Comparison of ENCODE assay signal across 28 cellular contexts in genomic region chr9:37455884-37456647, GRCh38. TPM values are rescaled to one million over a fixed set of nuclear protein-coding genes. Genes with fewer than 3 reads are reported as not detected.
DNase-seq lines count a peak whose midpoint lies in the region; FAIRE-seq and TF ChIP-seq lines count a peak whose summit lies in the region.
"Had no signal": no experiment of that assay in that cellular context is flagged by ENCODE, and none has a peak within 500 bp of the region (broad histone marks: within the 10 kb centered on the region; RNA-seq: fewer than 3 reads in every experiment).

No MANE protein-coding gene starts in this region.

- no peak overlapping the region for H2AK5ac ChIP-seq in H1 (ENCODE audit: low read depth, low read length)

- H2AFZ ChIP-seq in Karpas-422 (ENCODE audit: low read length) (no peak overlapping the region), H1 (ENCODE audit: low read length) (no peak overlapping the region), smooth muscle cell (ENCODE audit: low read depth) (no peak overlapping the region)

- H3K27ac Mint-ChIP-seq in activated T-cell treated with anti-CD3 and anti-CD28 coated beads, Interleukin-2, amount 50 U/mL, for 24 hours: peak overlapping the region; percentile 68
- no peak overlapping the region for H3K27ac Mint-ChIP-seq in progenitor cell of endocrine pancreas
- H3K27ac Mint-ChIP-seq: immature natural killer cell, memory B cell had no signal

- H2BK15ac ChIP-seq in H1 (ENCODE audit: low read length): no peak overlapping the region

- no peaks in the 10 kb centered on the region for H3F3A ChIP-seq in smooth muscle cell (ENCODE audit: low read depth)

- WGBS in H1 (ENCODE audit: extremely low coverage in 1 of 2, insufficient coverage in 1 of 2, insufficient read length in 1 of 2, insufficient replicate concordance in 2 of 2, low coverage in 1 of 2, low lambda C conversion rate in 2 of 2, missing lambda C conversion rate in 1 of 2), 2 experiments: 79% methylated on average over 7 of the region's 7 CpGs; no CpG with 5 or more reads in 1 of the 2 experiments
- WGBS in smooth muscle cell (ENCODE audit: low lambda C conversion rate): 80% methylated on average over 7 of the region's 7 CpGs

- H3K23ac ChIP-seq in H1 (ENCODE audit: insufficient read length): no peak overlapping the region

- peaks cover 12% of the 10 kb centered on the region for H3K79me1 ChIP-seq in H1 (ENCODE audit: low read depth, low read length)

- no peak overlapping the region for H2BK120ac ChIP-seq in H1 (replicated peaks; ENCODE audit: low read depth, low read length)

- no peak overlapping the region for H2BK20ac ChIP-seq in H1 (ENCODE audit: low read length)

- no peaks in the 10 kb centered on the region for H3K9me2 ChIP-seq in Karpas-422 (replicated peaks; ENCODE audit: insufficient read depth, low read length)

- H3K4me3 ChIP-seq in Karpas-422 (ENCODE audit: low read length) (no peak overlapping the region), H1 (ENCODE audit: extremely low read depth in 1 of 4, insufficient read depth in 2 of 4, low read depth in 3 of 4, low read length in 4 of 4) (no peak overlapping the region), smooth muscle cell (no peak overlapping the region)
- H3K4me3 ChIP-seq: pancreas, SJCRH30, skin epidermis, stomach, tibial artery had no signal

- no peaks in the 10 kb centered on the region for H3K23me2 ChIP-seq in H1 (ENCODE audit: low read depth, low read length)

- H3K14ac ChIP-seq in H1 (ENCODE audit: insufficient read length): no peak overlapping the region

- no peaks in the 10 kb centered on the region for H3K27me3 ChIP-seq in Karpas-422 (ENCODE audit: low read length)
- no peaks in the 10 kb centered on the region for H3K27me3 ChIP-seq in H1 (replicated peaks in 1 of 4; ENCODE audit: control insufficient read depth in 3 of 4, extremely low read depth in 1 of 4, insufficient read depth in 3 of 4, low read length in 3 of 4)
- no peaks in the 10 kb centered on the region for H3K27me3 ChIP-seq in smooth muscle cell (ENCODE audit: low read depth)
- H3K27me3 ChIP-seq: pancreas, SJCRH30, stomach, tibial artery had no signal

- H3K4me3 Mint-ChIP-seq in activated T-cell treated with anti-CD3 and anti-CD28 coated beads, Interleukin-2, amount 50 U/mL, for 24 hours: no peak overlapping the region
- no peak overlapping the region for H3K4me3 Mint-ChIP-seq in progenitor cell of endocrine pancreas (ENCODE audit: low read depth)
- H3K4me3 Mint-ChIP-seq: activated naive CD4-positive, alpha-beta T cell treated with anti-CD3 and anti-CD28 coated beads, Interleukin-2, amount 50 U/mL, for 24 hours; immature natural killer cell; memory B cell; neural crest cell had no signal

- 0 out of 2 replicates have a peak, but pooled peaks cover 3% of the 10 kb centered on the region for H3K36me3 ChIP-seq in Karpas-422 (ENCODE audit: insufficient read depth, low read length)
- no peaks in the 10 kb centered on the region; a peak in 1 of 8 replicates for H3K36me3 ChIP-seq in H1 (ENCODE audit: control insufficient read depth in 2 of 4, insufficient read depth in 4 of 4, low read length in 3 of 4)
- no peaks in the 10 kb centered on the region for H3K36me3 ChIP-seq in smooth muscle cell (ENCODE audit: low read depth)
- H3K36me3 ChIP-seq: pancreas had no signal

- no peak overlapping the region for H3K56ac ChIP-seq in H1 (replicated peaks; ENCODE audit: insufficient read length, low read depth, low read length)

- H3K9me3 ChIP-seq in Karpas-422 (ENCODE audit: low read length) (no peaks in the 10 kb centered on the region), H1 (ENCODE audit: insufficient read depth in 2 of 2, low read depth in 1 of 2, low read length in 1 of 2) (no peaks in the 10 kb centered on the region; a peak in 1 of 4 replicates), smooth muscle cell (replicated peaks; ENCODE audit: low read depth) (no peaks in the 10 kb centered on the region)
- H3K9me3 ChIP-seq: pancreas, SJCRH30, stomach, tibial artery had no signal

- H4K20me1 ChIP-seq in Karpas-422 (ENCODE audit: insufficient read depth, low read depth, low read length) (0 out of 2 replicates have a peak, but pooled peaks cover 5% of the 10 kb centered on the region), H1 (replicated peaks in 1 of 2; ENCODE audit: control insufficient read depth in 1 of 2, insufficient read depth in 2 of 2, low read length in 2 of 2) (peaks cover 18 to 33% of the 10 kb centered on the region in 2 experiments), smooth muscle cell (ENCODE audit: low read depth) (peaks cover 100% of the 10 kb centered on the region)

- H3K4me2 ChIP-seq in Karpas-422 (ENCODE audit: low read depth, low read length, poor library complexity, severe bottlenecking): peak overlapping the region; percentile 32
- no peak overlapping the region for H3K4me2 ChIP-seq in H1 (ENCODE audit: insufficient read depth in 1 of 2, low read depth in 2 of 2, low read length in 2 of 2)
- no peak overlapping the region for H3K4me2 ChIP-seq in smooth muscle cell

- H3K9me3 Mint-ChIP-seq in activated T-cell treated with anti-CD3 and anti-CD28 coated beads, Interleukin-2, amount 50 U/mL, for 24 hours: no peaks in the 10 kb centered on the region
- no peaks in the 10 kb centered on the region for H3K9me3 Mint-ChIP-seq in progenitor cell of endocrine pancreas (ENCODE audit: low read depth)
- H3K9me3 Mint-ChIP-seq: activated naive CD4-positive, alpha-beta T cell treated with anti-CD3 and anti-CD28 coated beads, Interleukin-2, amount 50 U/mL, for 24 hours; immature natural killer cell; memory B cell had no signal

- H3K4ac ChIP-seq in H1 (replicated peaks; ENCODE audit: insufficient read length, low read depth, low read length): no peak overlapping the region

- TF ChIP-seq RAD21 in H1 (IDR thresholded peaks at IDR 0.05 in 1 of 2, conservative IDR thresholded peaks at IDR 0.05 in 1 of 2; ENCODE audit: low read depth in 2 of 2, low read length in 2 of 2): no peak

- no peak overlapping the region for H4K5ac ChIP-seq in H1 (ENCODE audit: insufficient read length, low read depth, low read length)

- H3K18ac ChIP-seq in H1 (ENCODE audit: extremely low read depth, low read length): no peak overlapping the region

- POLR2A ChIA-PET in H1 (lab: Charles Lee; ENCODE audit: partially characterized antibody): interaction anchor here (0.6 to 2.0 kb wide), 5 partner anchors 9 to 31 kb away, joined by 3 to 6 read pairs (median 3); partner anchors contain the start of gene ZBTB5

- H3K27me3 Mint-ChIP-seq in activated T-cell treated with anti-CD3 and anti-CD28 coated beads, Interleukin-2, amount 50 U/mL, for 24 hours: no peaks in the 10 kb centered on the region
- H3K27me3 Mint-ChIP-seq in progenitor cell of endocrine pancreas: no peaks in the 10 kb centered on the region
- H3K27me3 Mint-ChIP-seq: activated naive CD4-positive, alpha-beta T cell treated with anti-CD3 and anti-CD28 coated beads, Interleukin-2, amount 50 U/mL, for 24 hours; memory B cell had no signal

- no peak for DNase-seq in activated T-cell treated with anti-CD3 and anti-CD28 coated beads, Interleukin-2, amount 50 U/mL, for 24 hours
- DNase-seq in activated T-cell treated with anti-CD3 and anti-CD28 coated beads for 4 hours (no peak), Karpas-422 (no peak), H1 (ENCODE audit: low read depth in 1 of 2, low spot score in 2 of 2) (no peak), smooth muscle cell (lab: John Stamatoyannopoulos, UW; ENCODE audit: unreplicated experiment) (no peak), progenitor cell of endocrine pancreas (ENCODE audit: low spot score, unreplicated experiment) (no peak), C1 segment of cervical spinal cord (lab: John Stamatoyannopoulos, UW) (no peak)
- DNase-seq in stimulated activated CD4-positive, alpha-beta T cell treated with anti-CD3 and anti-CD28 coated beads, Interleukin-4, amount 100 ng/mL, for 1 hour: no peak
- DNase-seq: activated CD4-positive, alpha-beta T cell treated with anti-CD3 and anti-CD28 coated beads, Interleukin-2, amount 50 U/mL, for 48 hours; AML-193; immature natural killer cell; MV-4-11; NCI-H146; NCI-H2107; NCI-H82; pancreas; retina; SJCRH30; stomach; SW 1271; tibial artery had no signal

- FAIRE-seq in H1 (lab: Jason Lieb, UNC): no peak
- FAIRE-seq: A204.1, endothelial cell of umbilical vein, GM12891, pancreas had no signal

- TF ChIP-seq CTCF in H1 (IDR thresholded peaks at IDR 0.05; ENCODE audit: control extremely low read depth in 1 of 3, insufficient read depth in 1 of 3, low read depth in 1 of 3, low read length in 3 of 3) (no peak), smooth muscle cell (IDR thresholded peaks at IDR 0.05; ENCODE audit: borderline replicate concordance, insufficient read depth, poor library complexity, severe bottlenecking) (no peak), progenitor cell of endocrine pancreas (IDR thresholded peaks at IDR 0.05; ENCODE audit: unreplicated experiment) (no peak)

- H2BK5ac ChIP-seq in H1 (ENCODE audit: low read depth, low read length): no peak overlapping the region

- H3K4me1 ChIP-seq in Karpas-422 (ENCODE audit: low read length): peaks cover 81% of the 10 kb centered on the region
- H3K4me1 ChIP-seq in H1 (replicated peaks in 1 of 4; ENCODE audit: control insufficient read depth in 3 of 4, insufficient read depth in 4 of 4, low read length in 3 of 4): peaks cover 0 to 3% (median 1%) of the 10 kb centered on the region in 4 experiments; a peak in 1 of 7 replicates
- H3K4me1 ChIP-seq in smooth muscle cell (ENCODE audit: low read depth): no peaks in the 10 kb centered on the region
- H3K4me1 ChIP-seq: SJCRH30 had no signal

- no peak for TF ChIP-seq EP300 in H1 (IDR thresholded peaks at IDR 0.05; ENCODE audit: borderline replicate concordance in 1 of 2, low read depth in 2 of 2, low read length in 2 of 2)

- peak overlapping the region; percentile 46 for H3K27ac ChIP-seq in Karpas-422 (ENCODE audit: low read length)
- no peak overlapping the region for H3K27ac ChIP-seq in H1 (ENCODE audit: low read depth, low read length)
- peak overlapping the region; percentile 40 for H3K27ac ChIP-seq in smooth muscle cell (ENCODE audit: low read depth)
- H3K27ac ChIP-seq: pancreas, SJCRH30, tibial artery had no signal

- no peak overlapping the region for H4K91ac ChIP-seq in H1 (replicated peaks; ENCODE audit: insufficient read length, low read length)

- no peak for TF ChIP-seq POLR2A in H1 (IDR thresholded peaks at IDR 0.05; ENCODE audit: control extremely low read depth in 1 of 2, low read depth in 2 of 2, low read length in 2 of 2)

- H3K79me2 ChIP-seq in Karpas-422 (ENCODE audit: low read length) (peaks cover 97% of the 10 kb centered on the region), H1 (ENCODE audit: control insufficient read depth in 1 of 2, insufficient read depth in 2 of 2, low read length in 2 of 2) (peaks cover 13 to 96% of the 10 kb centered on the region in 2 experiments), smooth muscle cell (ENCODE audit: low read depth) (peaks cover 98% of the 10 kb centered on the region)

- H4K8ac ChIP-seq in H1 (ENCODE audit: extremely low read depth, insufficient read depth, low read length): no peak overlapping the region

- H2BK12ac ChIP-seq in H1 (ENCODE audit: low read depth, low read length): no peak overlapping the region

- peak overlapping the region; percentile 8; the same call in 1 of the 2 replicates for H3K9ac ChIP-seq in Karpas-422 (ENCODE audit: low read length)
- H3K9ac ChIP-seq in H1 (replicated peaks in 1 of 4; ENCODE audit: extremely low read depth in 1 of 4, low read depth in 3 of 4, low read length in 3 of 4): no peak overlapping the region
- no peak overlapping the region for H3K9ac ChIP-seq in smooth muscle cell (ENCODE audit: low read depth)

- CTCF ChIA-PET in H1 (lab: Charles Lee; ENCODE audit: partially characterized antibody): interaction anchor here (0.8 to 1.4 kb wide), 3 partner anchors 22 to 663 kb away, joined by 3 read pairs; no protein-coding TSS in a partner anchor

- H3K4me1 Mint-ChIP-seq in activated T-cell treated with anti-CD3 and anti-CD28 coated beads, Interleukin-2, amount 50 U/mL, for 24 hours (ENCODE audit: low read depth): peaks cover 63% of the 10 kb centered on the region
- H3K4me1 Mint-ChIP-seq in progenitor cell of endocrine pancreas (ENCODE audit: low read depth): peaks cover 10% of the 10 kb centered on the region
- H3K4me1 Mint-ChIP-seq: neural crest cell had no signal

- peaks cover 32% of the 10 kb centered on the region for H3K36me3 Mint-ChIP-seq in activated T-cell treated with anti-CD3 and anti-CD28 coated beads, Interleukin-2, amount 50 U/mL, for 24 hours (ENCODE audit: low read depth)
- peaks cover 10% of the 10 kb centered on the region for H3K36me3 Mint-ChIP-seq in progenitor cell of endocrine pancreas (ENCODE audit: insufficient read depth)
- H3K36me3 Mint-ChIP-seq: immature natural killer cell had no signal

RNA-seq across cellular contexts. Expression of gene ZBTB5, which starts 9.2 kb away (rescaled TPM):
- 24.6 and 31.3 TPM in 2 replicates for total RNA-seq in Karpas-422 (2014; rRNA removed; shearing (Covaris generic); ENCODE audit: low replicate concordance)
- total RNA-seq in H1 (2021; fragmentation: NEBNext Ultra II Directional; extraction: Animal tissue kit (Norgen Biotek cat#: 25700)): 13.6 and 14.5 TPM in 2 replicates
- polyA plus RNA-seq in H1 (2011; rRNA removed) (13.3 and 14.0 TPM in 2 replicates), smooth muscle cell (4.2 and 4.3 TPM in 2 replicates)
- polyA plus RNA-seq in H1 (2011; cell fraction: cytosol; rRNA removed): 14.8 TPM
- polyA plus RNA-seq in H1 (2011; cell fraction: nucleus; rRNA removed): 16.2 TPM
- polyA plus RNA-seq in H1 (2012, experiment 1 of 2): 9.6 to 11.4 TPM (median 10.6 TPM) in 4 replicates
- polyA plus RNA-seq in H1 (2012, experiment 2 of 2): 3.8 TPM
- 9.4 TPM for polyA plus RNA-seq in H1 (2013, experiment 1 of 2)
- polyA plus RNA-seq in H1 (2013, experiment 2 of 2): 8.5 TPM
- polyA minus RNA-seq in H1 (2011; rRNA and poly(A)+ RNA removed): 40.3 and 41.2 TPM in 2 replicates
- 16.1 TPM for polyA minus RNA-seq in H1 (2011; cell fraction: cytosol; rRNA and poly(A)+ RNA removed)
- 32.7 TPM for polyA minus RNA-seq in H1 (2011; cell fraction: nucleus; rRNA and poly(A)+ RNA removed)
- total RNA-seq in smooth muscle cell (21.8 and 29.0 TPM in 2 replicates), progenitor cell of endocrine pancreas (21.2 and 21.8 TPM in 2 replicates)

RNA-seq across cellular contexts. Expression of gene POLR1E, which starts 29.7 kb away (rescaled TPM):
- 39.8 and 46.9 TPM in 2 replicates for total RNA-seq in Karpas-422 (2014; rRNA removed; shearing (Covaris generic); ENCODE audit: low replicate concordance)
- total RNA-seq in H1 (2021; fragmentation: NEBNext Ultra II Directional; extraction: Animal tissue kit (Norgen Biotek cat#: 25700)): 36.9 and 40.0 TPM in 2 replicates
- polyA plus RNA-seq in H1 (2011; rRNA removed): 13.8 and 16.0 TPM in 2 replicates
- 25.3 TPM for polyA plus RNA-seq in H1 (2011; cell fraction: cytosol; rRNA removed)
- 13.3 TPM for polyA plus RNA-seq in H1 (2011; cell fraction: nucleus; rRNA removed)
- 24.6 to 30.7 TPM (median 27.1 TPM) in 4 replicates for polyA plus RNA-seq in H1 (2012, experiment 1 of 2)
- 9.2 TPM for polyA plus RNA-seq in H1 (2012, experiment 2 of 2)
- polyA plus RNA-seq in H1 (2013, experiment 1 of 2): 18.0 TPM
- 18.9 TPM for polyA plus RNA-seq in H1 (2013, experiment 2 of 2)
- polyA minus RNA-seq in H1 (2011; rRNA and poly(A)+ RNA removed): 39.6 and 47.5 TPM in 2 replicates
- polyA minus RNA-seq in H1 (2011; cell fraction: cytosol; rRNA and poly(A)+ RNA removed): 19.7 TPM
- 20.7 TPM for polyA minus RNA-seq in H1 (2011; cell fraction: nucleus; rRNA and poly(A)+ RNA removed)
- total RNA-seq in smooth muscle cell: 10.9 and 16.8 TPM in 2 replicates
- 9.0 and 12.6 TPM in 2 replicates for polyA plus RNA-seq in smooth muscle cell
- 22.2 and 22.4 TPM in 2 replicates for total RNA-seq in progenitor cell of endocrine pancreas

RNA-seq across cellular contexts. Expression of gene GRHPR, which starts 33.6 kb away (rescaled TPM):
- 234 and 345 TPM in 2 replicates for total RNA-seq in Karpas-422 (2014; rRNA removed; shearing (Covaris generic); ENCODE audit: low replicate concordance)
- total RNA-seq in H1 (2021; fragmentation: NEBNext Ultra II Directional; extraction: Animal tissue kit (Norgen Biotek cat#: 25700)): 97.0 and 98.1 TPM in 2 replicates
- polyA plus RNA-seq in H1 (2011; rRNA removed): 201 and 246 TPM in 2 replicates
- 235 TPM for polyA plus RNA-seq in H1 (2011; cell fraction: cytosol; rRNA removed)
- polyA plus RNA-seq in H1 (2011; cell fraction: nucleus; rRNA removed): 195 TPM
- polyA plus RNA-seq in H1 (2012, experiment 1 of 2): 100 to 150 TPM (median 142 TPM) in 4 replicates
- 127 TPM for polyA plus RNA-seq in H1 (2012, experiment 2 of 2)
- 94.7 TPM for polyA plus RNA-seq in H1 (2013, experiment 1 of 2)
- 91.3 TPM for polyA plus RNA-seq in H1 (2013, experiment 2 of 2)
- polyA minus RNA-seq in H1 (2011; rRNA and poly(A)+ RNA removed): 108 and 124 TPM in 2 replicates
- 58.4 TPM for polyA minus RNA-seq in H1 (2011; cell fraction: cytosol; rRNA and poly(A)+ RNA removed)
- 64.4 TPM for polyA minus RNA-seq in H1 (2011; cell fraction: nucleus; rRNA and poly(A)+ RNA removed)
- total RNA-seq in smooth muscle cell: 97.5 and 128 TPM in 2 replicates
- polyA plus RNA-seq in smooth muscle cell: 89.3 and 118 TPM in 2 replicates
- 98.0 and 101 TPM in 2 replicates for total RNA-seq in progenitor cell of endocrine pancreas
